9 cellular contexts compared by ENCODE assay signal in genomic region chr3:64163755-64164148, GRCh38.
DNase-seq lines count a peak whose midpoint lies in the region; ATAC-seq and TF ChIP-seq lines count a peak whose summit lies in the region.
"Had no signal": no experiment of that assay in that cellular context is flagged by ENCODE, and none has a peak within 500 bp of the region (broad histone marks: within the 10 kb centered on the region; RNA-seq: fewer than 3 reads in every experiment).

No MANE protein-coding gene starts in this region.

- intact Hi-C loops in CD4-positive, alpha-beta T cell (cut with DNase I, micrococcal nuclease), result no loop called here

- H3K4me3 Mint-ChIP-seq in CD4-positive, alpha-beta T cell, result no peak overlapping the region
- H3K4me3 Mint-ChIP-seq: activated B cell treated with CpG ODN at 0.5 μM for 24 hours had no signal

- H3K9me3 ChIP-seq in fibroblast of lung (ENCODE audit: control insufficient read depth, insufficient read depth, low read depth, low read length), result no peaks in the 10 kb centered on the region
- no peaks in the 10 kb centered on the region for H3K9me3 ChIP-seq in effector memory CD4-positive, alpha-beta T cell (ENCODE audit: control insufficient read depth, low read length)
- H3K9me3 ChIP-seq in CD4-positive, alpha-beta T cell (ENCODE audit: control insufficient read depth, low read length), result no peaks in the 10 kb centered on the region

- in situ Hi-C loops in ACHN (cut with HindIII; ENCODE audit: low pct_ligation_motif_present, low pct_unique_long_range_greater_than_20kb, low sequenced_read_pairs), result no loop called here

- no peak overlapping the region for H3K27ac Mint-ChIP-seq in CD4-positive, alpha-beta T cell
- H3K27ac Mint-ChIP-seq: activated B cell treated with CpG ODN at 0.5 μM for 24 hours had no signal

- no peaks in the 10 kb centered on the region for H3K9me3 Mint-ChIP-seq in CD4-positive, alpha-beta T cell
- H3K9me3 Mint-ChIP-seq: activated B cell treated with CpG ODN at 0.5 μM for 24 hours had no signal

- peak; percentile 87 for ATAC-seq in GM21529 (IDR thresholded peaks at IDR 0.05; ENCODE audit: unreplicated experiment)
- ATAC-seq in stimulated activated naive CD8-positive, alpha-beta T cell treated with anti-CD3 and anti-CD28 coated beads, Interleukin-15, Interleukin-2, amounts not matched to agents 100 U/mL and 50 U/mL, for 24 hours, result no peak
- ATAC-seq in CD4-positive, alpha-beta T cell (ENCODE audit: poor library complexity), result no peak

- no peak overlapping the region for H3K4me3 ChIP-seq in fibroblast of lung (replicated peaks in 1 of 4; ENCODE audit: control extremely low read depth in 1 of 4, insufficient read depth in 1 of 4, low read depth in 3 of 4, low read length in 4 of 4)
- no peak overlapping the region for H3K4me3 ChIP-seq in effector memory CD4-positive, alpha-beta T cell (ENCODE audit: insufficient read depth, low read depth, low read length, poor library complexity, severe bottlenecking)

- no peaks in the 10 kb centered on the region for H3K79me2 ChIP-seq in fibroblast of lung (ENCODE audit: control insufficient read depth, insufficient read depth, low read length)

- peaks cover 8% of the 10 kb centered on the region for H3K4me1 ChIP-seq in fibroblast of lung (ENCODE audit: control insufficient read depth, extremely low read depth, insufficient read depth, low read length)
- no peaks in the 10 kb centered on the region for H3K4me1 ChIP-seq in effector memory CD4-positive, alpha-beta T cell (ENCODE audit: control insufficient read depth, insufficient read depth, low read length, poor library complexity, severe bottlenecking)

- CTCF ChIA-PET in CD4-positive, alpha-beta T cell (lab: Charles Lee), result no interaction called here

- no peak overlapping the region for H2AFZ ChIP-seq in fibroblast of lung (ENCODE audit: low read length)

- H3K36me3 ChIP-seq in fibroblast of lung (ENCODE audit: control insufficient read depth, insufficient read depth, low read length), result peaks cover 5% of the 10 kb centered on the region
- H3K36me3 ChIP-seq in effector memory CD4-positive, alpha-beta T cell (ENCODE audit: control insufficient read depth, insufficient read depth, low read length), result no peaks in the 10 kb centered on the region

- H3K9ac ChIP-seq in fibroblast of lung (ENCODE audit: insufficient read depth, low read length), result no peak overlapping the region

- no peak overlapping the region for H3K4me2 ChIP-seq in fibroblast of lung (ENCODE audit: extremely low read depth, insufficient read depth, low read length)

- H3K27me3 ChIP-seq in fibroblast of lung (ENCODE audit: control insufficient read depth, insufficient read depth, low read length), result no peaks in the 10 kb centered on the region
- no peaks in the 10 kb centered on the region for H3K27me3 ChIP-seq in effector memory CD4-positive, alpha-beta T cell (replicated peaks; ENCODE audit: control insufficient read depth, insufficient read depth, low read length, poor library complexity, severe bottlenecking)
- H3K27me3 ChIP-seq in CD4-positive, alpha-beta T cell (ENCODE audit: control insufficient read depth, insufficient read depth, low read length), result no peaks in the 10 kb centered on the region

- no peak for TF ChIP-seq CTCF in fibroblast of lung (conservative IDR thresholded peaks at IDR 0.05 in 1 of 2, IDR thresholded peaks at IDR 0.05 in 1 of 2; ENCODE audit: low read depth in 1 of 2, low read length in 2 of 2)
- TF ChIP-seq CTCF in CD4-positive, alpha-beta T cell (IDR thresholded peaks at IDR 0.05), result no peak

- no peaks in the 10 kb centered on the region for H3K36me3 Mint-ChIP-seq in CD4-positive, alpha-beta T cell (ENCODE audit: low read depth)

- no peaks in the 10 kb centered on the region for H4K20me1 ChIP-seq in fibroblast of lung (ENCODE audit: control insufficient read depth, extremely low read depth, insufficient read depth, low read length)

- H3K4me1 Mint-ChIP-seq in CD4-positive, alpha-beta T cell (ENCODE audit: low read depth), result no peaks in the 10 kb centered on the region

- peaks cover 8% of the 10 kb centered on the region for H3K27me3 Mint-ChIP-seq in CD4-positive, alpha-beta T cell

- POLR2A ChIA-PET in CD4-positive, alpha-beta T cell (lab: Charles Lee), result no interaction called here

- H3K27ac ChIP-seq in fibroblast of lung (ENCODE audit: insufficient read depth, low read length), result peak overlapping the region; percentile 42
- H3K27ac ChIP-seq in effector memory CD4-positive, alpha-beta T cell (ENCODE audit: insufficient read depth, low read length, poor library complexity, severe bottlenecking), result no peak overlapping the region
- no peak overlapping the region for H3K27ac ChIP-seq in CD4-positive, alpha-beta T cell (ENCODE audit: low read depth, low read length)

- peak; percentile 4 for DNase-seq in ACHN
- peak; percentile 45 for DNase-seq in NCI-H510A (lab: John Stamatoyannopoulos, UW)
- peak; percentile 89 to 90 for DNase-seq in fibroblast of lung (ENCODE audit: low read depth in 2 of 2)
- DNase-seq in stimulated activated naive CD8-positive, alpha-beta T cell treated with anti-CD3 and anti-CD28 coated beads, Interleukin-15, Interleukin-2, amounts not matched to agents 100 U/mL and 50 U/mL, for 24 hours, result no peak
- no peak for DNase-seq in activated naive CD4-positive, alpha-beta T cell (lab: John Stamatoyannopoulos, UW)
- no peak for DNase-seq in effector memory CD4-positive, alpha-beta T cell
- DNase-seq in CD4-positive, alpha-beta T cell, result no peak
- DNase-seq: activated B cell treated with CpG ODN at 0.5 μM for 24 hours had no signal

Comparison
In these comparisons a context has a peak if more than half of its experiments do, and no peak if none do; other contexts are left out.
1. DNase-seq: peak in ACHN (single experiment), NCI-H510A (single experiment) and fibroblast of lung (2 of 2); none in stimulated activated naive CD8-positive, alpha-beta T cell treated with anti-CD3 and anti-CD28 coated beads, Interleukin-15, Interleukin-2, amounts not matched to agents 100 U/mL and 50 U/mL, for 24 hours (single experiment), activated naive CD4-positive, alpha-beta T cell (0 of 4), effector memory CD4-positive, alpha-beta T cell (0 of 3) and CD4-positive, alpha-beta T cell (0 of 10).